9 cellular contexts compared by ENCODE assay signal in genomic region chr1:157170677-157171515, GRCh38. TPM values are rescaled to one million over a fixed set of nuclear protein-coding genes. Genes with fewer than 3 reads are reported as not detected.
DNase-seq lines count a peak whose midpoint lies in the region; TF ChIP-seq lines count a peak whose summit lies in the region.
"Had no signal": no experiment of that assay in that cellular context is flagged by ENCODE, and none has a peak within 500 bp of the region (broad histone marks: within the 10 kb centered on the region; RNA-seq: fewer than 3 reads in every experiment).

No MANE protein-coding gene starts in this region.

- H3K27ac Mint-ChIP-seq in type B pancreatic cell = no peak overlapping the region

- TF ChIP-seq CTCF in C4-2B (conservative IDR thresholded peaks at IDR 0.05) = peak; percentile 83
- peak; percentile 56 for TF ChIP-seq CTCF in GM13976 (IDR thresholded peaks at IDR 0.05; ENCODE audit: borderline replicate concordance, control extremely low read depth, extremely low read depth, insufficient read depth, missing control alignments)
- peak; percentile 48 for TF ChIP-seq CTCF in kidney epithelial cell (IDR thresholded peaks at IDR 0.05; ENCODE audit: insufficient read depth, low read length, poor library complexity, severe bottlenecking)
- TF ChIP-seq CTCF in type B pancreatic cell (conservative IDR thresholded peaks at IDR 0.05) = peak; percentile 74

- H3K4me3 Mint-ChIP-seq in type B pancreatic cell = no peak overlapping the region

- peaks cover 7% of the 10 kb centered on the region for H3K27me3 ChIP-seq in kidney epithelial cell (ENCODE audit: control insufficient read depth, insufficient read depth, low read length)

- H3K9me3 Mint-ChIP-seq in type B pancreatic cell = no peaks in the 10 kb centered on the region

- H3K27ac ChIP-seq in C4-2B = no peak overlapping the region
- H3K27ac ChIP-seq: tibial nerve had no signal

- DNase-seq in GM13976 (ENCODE audit: low spot score) (no peak), NCI-H774 (lab: John Stamatoyannopoulos, UW) (peak; percentile 11), kidney epithelial cell (ENCODE audit: low read depth) (no peak), type B pancreatic cell (ENCODE audit: extremely low spot score, unreplicated experiment) (peak; percentile 69), mesenteric fat pad (ENCODE audit: low spot score) (no peak), DMS79 (lab: John Stamatoyannopoulos, UW) (no peak)
- DNase-seq in activated T-cell treated with anti-CD3 and anti-CD28 coated beads, Interleukin-2, amount 50 U/mL, for 48 hours = peak; percentile 69 to 72

- H3K27me3 Mint-ChIP-seq in type B pancreatic cell = peaks cover 5% of the 10 kb centered on the region

- H3K36me3 Mint-ChIP-seq in type B pancreatic cell = no peaks in the 10 kb centered on the region

- in situ Hi-C loops in GM13976 (cut with MboI; ENCODE audit: low sequenced_read_pairs, unreplicated experiment) = no loop called here

- no peaks in the 10 kb centered on the region for H3K4me1 Mint-ChIP-seq in type B pancreatic cell (ENCODE audit: unreplicated experiment)

- no peaks in the 10 kb centered on the region for H3K36me3 ChIP-seq in kidney epithelial cell (ENCODE audit: control insufficient read depth, insufficient read depth, low read length)
- H3K36me3 ChIP-seq: tibial nerve had no signal

- H3K4me3 ChIP-seq in kidney epithelial cell (ENCODE audit: low read depth, low read length) = no peak overlapping the region
- H3K4me3 ChIP-seq: tibial nerve had no signal

RNA-seq across cellular contexts. Expression of gene ETV3, which starts 32.7 kb away (rescaled TPM):
- 16.6 and 22.9 TPM in 2 replicates for total RNA-seq in kidney epithelial cell
- total RNA-seq in type B pancreatic cell (ENCODE audit: low replicate concordance) = 41.0 and 90.4 TPM in 2 replicates
- total RNA-seq in mesenteric fat pad = 37.2 TPM

Comparison
In these comparisons a context has a peak if more than half of its experiments do, and no peak if none do; other contexts are left out.
1. DNase-seq: peak in NCI-H774 (single experiment), activated T-cell treated with anti-CD3 and anti-CD28 coated beads, Interleukin-2, amount 50 U/mL, for 48 hours (2 of 2) and type B pancreatic cell (single experiment); none in GM13976 (single experiment), kidney epithelial cell (single experiment), mesenteric fat pad (single experiment) and DMS79 (single experiment).
2. Peak in every context shown above with its lines, with median percentiles within 50 percentile points of each other: CTCF ChIP-seq.